Comparison of ENCODE assay signal across 16 cellular contexts in the genomic region with DNA sequence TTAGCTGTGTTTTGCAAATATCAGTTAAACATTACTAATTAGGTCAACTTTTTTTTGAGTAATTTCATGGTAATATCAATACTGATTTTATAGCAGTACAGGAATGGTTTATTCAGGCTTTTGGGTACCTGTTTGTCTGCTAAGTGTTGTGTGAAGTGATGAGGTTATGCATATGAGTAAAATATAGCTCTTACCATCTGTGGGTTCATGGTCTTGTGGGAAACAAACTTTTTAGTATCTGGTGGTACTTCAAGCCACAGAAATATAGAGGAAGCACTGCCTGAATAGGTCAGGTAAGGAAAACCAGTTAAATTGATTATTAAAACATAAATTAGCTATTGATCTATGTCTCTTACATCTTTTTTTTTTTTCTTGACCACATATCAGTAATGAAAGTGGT.
DNase-seq lines count a peak whose midpoint lies in the region; ATAC-seq and TF ChIP-seq lines count a peak whose summit lies in the region.
"Had no signal": no experiment of that assay in that cellular context is flagged by ENCODE, and none has a peak within 500 bp of the region (broad histone marks: within the 10 kb centered on the region; RNA-seq: fewer than 3 reads in every experiment).

No MANE protein-coding gene starts in this region.

- H3F3A ChIP-seq in SU-DHL-6 (ENCODE audit: insufficient read depth), result peaks cover 71% of the 10 kb centered on the region

- H3K4me3 ChIP-seq in BLaER1 (no peak overlapping the region), SU-DHL-6 (ENCODE audit: insufficient read depth, low read length, poor library complexity, severe bottlenecking) (peak overlapping the region; percentile 48)
- H3K4me3 ChIP-seq: GM23338 had no signal

- H3K36me3 ChIP-seq in BLaER1 (peaks cover 4% of the 10 kb centered on the region; the same call in 1 of the 2 replicates), SU-DHL-6 (ENCODE audit: low read length) (no peaks in the 10 kb centered on the region; the same call in 1 of the 2 replicates)
- H3K36me3 ChIP-seq: BE2C had no signal

- H3K9me3 ChIP-seq in BLaER1 (peaks cover 4% of the 10 kb centered on the region; the same call in 1 of the 2 replicates), SU-DHL-6 (ENCODE audit: insufficient read depth, low read length) (no peaks in the 10 kb centered on the region)
- H3K9me3 ChIP-seq: BE2C had no signal

- no peak overlapping the region for H3K4me3 Mint-ChIP-seq in chondrocyte (ENCODE audit: unreplicated experiment)
- H3K4me3 Mint-ChIP-seq: CD14-positive monocyte; CD8-positive, alpha-beta T cell; GM23338 had no signal

- H3K4me1 ChIP-seq in BLaER1, result peaks cover 50% of the 10 kb centered on the region
- H3K4me1 ChIP-seq: BE2C had no signal

- H3K79me2 ChIP-seq in SU-DHL-6 (ENCODE audit: insufficient read depth, low read length), result peaks cover 5% of the 10 kb centered on the region; the same call in 1 of the 2 replicates

- H3K9ac ChIP-seq in BLaER1, result no peak overlapping the region
- H3K9ac ChIP-seq in SU-DHL-6 (ENCODE audit: low read length), result peak overlapping the region; percentile 47

- H4K20me1 ChIP-seq in BLaER1, result no peaks in the 10 kb centered on the region
- no peaks in the 10 kb centered on the region for H4K20me1 ChIP-seq in SU-DHL-6 (ENCODE audit: low read depth, low read length)

- H3K4me1 Mint-ChIP-seq in chondrocyte (ENCODE audit: low read depth), result peaks cover 6% of the 10 kb centered on the region
- H3K4me1 Mint-ChIP-seq: CD14-positive monocyte, GM23338 had no signal

- peak; percentile 53 for ATAC-seq in GM18502 (IDR thresholded peaks at IDR 0.05; ENCODE audit: poor library complexity, unreplicated experiment)
- ATAC-seq in GM21825 (IDR thresholded peaks at IDR 0.05; ENCODE audit: unreplicated experiment), result no peak
- ATAC-seq: CD8-positive, alpha-beta T cell; GM23338 had no signal

- H3K4me2 ChIP-seq in BLaER1, result peak overlapping the region; percentile 17
- peak overlapping the region; percentile 100 for H3K4me2 ChIP-seq in SU-DHL-6 (ENCODE audit: low read depth, low read length, poor library complexity, severe bottlenecking)
- H3K4me2 ChIP-seq: GM23338 had no signal

- TF ChIP-seq CTCF in SU-DHL-6 (IDR thresholded peaks at IDR 0.05; ENCODE audit: insufficient read depth, low read length, poor library complexity, severe bottlenecking), result no peak
- TF ChIP-seq CTCF in chondrocyte (IDR thresholded peaks at IDR 0.05), result no peak
- TF ChIP-seq CTCF in GM10248 (IDR thresholded peaks at IDR 0.05; ENCODE audit: control extremely low read depth, extremely low read depth, low read depth, missing control alignments), result no peak

- H3K36me3 Mint-ChIP-seq in chondrocyte (ENCODE audit: low read depth), result no peaks in the 10 kb centered on the region

- no peak overlapping the region for H3K27ac ChIP-seq in BLaER1
- H3K27ac ChIP-seq in SU-DHL-6 (ENCODE audit: low read depth, low read length), result peak overlapping the region; percentile 99

- CTCF ChIA-PET in GM10248 (lab: Yijun Ruan, JAX), result interaction anchor here (1.4 to 3.2 kb wide), 4 partner anchors 11 to 722 kb away, joined by 3 to 31 read pairs (median 4); no protein-coding TSS in a partner anchor

- no peak for DNase-seq in chondrocyte (ENCODE audit: low spot score)
- DNase-seq in GDM1 (lab: John Stamatoyannopoulos, UW), result no peak
- no peak for DNase-seq in GM10248 (ENCODE audit: extremely low spot score)
- DNase-seq: BE2C; CD8-positive, alpha-beta T cell; COR-L47; DMS53; H7; IMR-90; KBM-7 had no signal

- no peak overlapping the region for H2AFZ ChIP-seq in SU-DHL-6 (ENCODE audit: low read depth, low read length, severe bottlenecking)
- H2AFZ ChIP-seq: GM23338 had no signal

- no peaks in the 10 kb centered on the region for H3K9me3 Mint-ChIP-seq in chondrocyte (ENCODE audit: low read depth)
- H3K9me3 Mint-ChIP-seq: CD14-positive monocyte; CD8-positive, alpha-beta T cell; GM23338 had no signal

- H3K9me2 ChIP-seq in SU-DHL-6 (replicated peaks; ENCODE audit: insufficient read depth, low read length), result no peaks in the 10 kb centered on the region

- H3K27ac Mint-ChIP-seq in chondrocyte (ENCODE audit: unreplicated experiment), result no peak overlapping the region
- H3K27ac Mint-ChIP-seq: CD14-positive monocyte; CD8-positive, alpha-beta T cell; GM23338 had no signal

- POLR2A ChIA-PET in GM10248 (lab: Yijun Ruan, JAX), result no interaction called here

- H3K27me3 ChIP-seq in BLaER1, result no peaks in the 10 kb centered on the region
- H3K27me3 ChIP-seq in SU-DHL-6 (ENCODE audit: low read length), result no peaks in the 10 kb centered on the region
- H3K27me3 ChIP-seq: BE2C had no signal

- no peaks in the 10 kb centered on the region for H3K27me3 Mint-ChIP-seq in chondrocyte (ENCODE audit: low read depth)
